In the genomic region with DNA sequence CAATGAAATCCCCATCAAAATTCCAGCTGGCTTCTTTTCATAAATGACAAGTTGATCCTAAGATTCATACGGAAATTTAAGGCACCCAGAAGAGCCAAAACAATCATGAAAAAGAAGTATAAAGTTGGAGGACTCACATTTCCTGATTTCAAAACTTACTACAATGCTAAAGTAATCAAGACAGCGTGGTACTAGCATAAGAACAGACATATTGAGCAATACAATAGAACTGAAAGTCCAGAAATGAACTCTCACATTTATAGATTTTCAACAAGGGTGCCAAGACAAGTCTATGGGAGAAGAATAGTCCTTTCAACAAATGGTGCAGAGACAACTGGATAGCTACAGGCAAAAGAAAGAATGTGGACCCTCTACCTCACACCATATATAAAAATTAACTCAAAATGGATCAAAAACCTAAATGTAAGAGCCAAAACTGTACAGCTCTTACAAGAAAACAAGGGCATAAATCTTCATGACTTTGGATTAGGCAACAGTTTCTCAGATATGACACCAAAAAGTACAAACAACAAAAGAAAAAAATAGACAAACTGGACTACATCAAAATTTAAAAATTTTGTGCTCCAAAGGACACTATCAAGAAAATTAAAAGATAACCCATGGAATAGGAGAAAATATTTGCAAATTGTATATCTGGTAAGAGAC, we compare ENCODE assay signal across 2 cellular contexts.
TF ChIP-seq lines count a peak whose summit lies in the region.

No MANE protein-coding gene starts in this region.

TF ChIP-seq in liver, 16 proteins besides CTCF, POLR2A, EP300 and RAD21:
- no peak for TF ChIP-seq JUND (IDR thresholded peaks at IDR 0.05)
- no peak for TF ChIP-seq EGR1 (IDR thresholded peaks at IDR 0.05; ENCODE audit: low read depth in 2 of 2)
- no peak for TF ChIP-seq NR2F2 (IDR thresholded peaks at IDR 0.05)
- peak; percentile 40 to 60 for TF ChIP-seq HNF4A (conservative IDR thresholded peaks at IDR 0.05)
- TF ChIP-seq RXRA (IDR thresholded peaks at IDR 0.05), result peak in 1 of 2 donors; percentile 13
- no peak for TF ChIP-seq YY1 (IDR thresholded peaks at IDR 0.05)
- TF ChIP-seq TAF1 (conservative IDR thresholded peaks at IDR 0.05), result no peak

TF ChIP-seq in HepG2, 621 proteins besides CTCF, POLR2A, EP300 and RAD21:
- TF ChIP-seq ZNF282 (IDR thresholded peaks at IDR 0.05; ENCODE audit: partially characterized antibody), result no peak
